27 cellular contexts compared by ENCODE assay signal in genomic region chr15:79163395-79163794, GRCh38.
"Had no signal": no experiment of that assay in that cellular context is flagged by ENCODE, and none has a peak within 500 bp of the region (broad histone marks: within the 10 kb centered on the region; RNA-seq: fewer than 3 reads in every experiment).

No MANE protein-coding gene starts in this region.

- ATAC-seq: stimulated activated effector memory CD8-positive, alpha-beta T cell treated with anti-CD3 and anti-CD28 coated beads, Interleukin-12 subunit alpha, Interleukin-12 subunit beta, amount 100 ng/mL, for 72 hours; stimulated activated memory B cell treated with anti-CD40 and anti-IgM and Interleukin-4, amounts not matched to agents 10 μg/mL and 1 μg/mL and 100 μg/mL, for 72 hours; stimulated activated naive B cell treated with anti-CD40 and anti-IgM and Interleukin-4, amounts not matched to agents 10 μg/mL and 1 μg/mL and 100 μg/mL, for 72 hours; stimulated activated naive CD8-positive, alpha-beta T cell treated with anti-CD3 and anti-CD28 coated beads, Interleukin-15, amount 100 ng/mL, for 72 hours; stimulated activated naive CD8-positive, alpha-beta T cell treated with anti-CD3 and anti-CD28 coated beads, Interleukin-15, Interleukin-2, amounts not matched to agents 100 U/mL and 50 U/mL, for 24 hours; upper lobe of right lung had no signal

- H3K9me3 ChIP-seq: stomach, suprapubic skin, testis, thoracic aorta, thyroid gland, tibial artery, tibial nerve, transverse colon, upper lobe of left lung, upper lobe of right lung, uterus, vagina had no signal

- DNase-seq: stimulated activated CD4-positive, alpha-beta T cell treated with anti-CD3 and anti-CD28 coated beads, Interleukin-2, amount 100 ng/mL, for 48 hours; stimulated activated CD4-positive, alpha-beta T cell treated with anti-CD3 and anti-CD28 coated beads, Interleukin-4, amount 100 ng/mL, for 1 hour; stimulated activated CD4-positive, alpha-beta T cell treated with anti-CD3 and anti-CD28 coated beads, Interleukin-4, amount 100 ng/mL, for 24 hours; stimulated activated CD4-positive, alpha-beta T cell treated with anti-CD3 and anti-CD28 coated beads, Interleukin-4, amount 100 ng/mL, for 4 hours; stimulated activated CD8-positive, alpha-beta memory T cell treated with anti-CD3 and anti-CD28 coated beads, Interleukin-4, amount 100 ng/mL, for 48 hours; stimulated activated naive B cell treated with anti-CD40 and anti-IgM and Interleukin-4, amounts not matched to agents 10 μg/mL and 1 μg/mL and 100 μg/mL, for 72 hours; stimulated activated naive CD4-positive, alpha-beta T cell; stimulated activated naive CD4-positive, alpha-beta T cell treated with Interleukin-2 at 50 U/mL for 16 hours; stimulated activated naive CD8-positive, alpha-beta T cell treated with anti-CD3 and anti-CD28 coated beads, Interleukin-15, amount 100 ng/mL, for 72 hours; stimulated activated naive CD8-positive, alpha-beta T cell treated with anti-CD3 and anti-CD28 coated beads, Interleukin-15, Interleukin-2, amounts not matched to agents 100 U/mL and 50 U/mL, for 24 hours; stomach; substantia nigra; testis; thyroid gland; tibial artery; transverse colon; trophoblast cell; upper lobe of left lung; upper lobe of right lung; uterus had no signal

- FAIRE-seq: urothelium cell line had no signal

- H3K27ac ChIP-seq: stomach, suprapubic skin, testis, thoracic aorta, thyroid gland, tibial artery, tibial nerve, transverse colon, upper lobe of left lung, upper lobe of right lung, uterus, vagina had no signal

- H3K4me3 ChIP-seq: stomach, suprapubic skin, testis, thoracic aorta, thyroid gland, tibial artery, tibial nerve, transverse colon, upper lobe of left lung, upper lobe of right lung, uterus, vagina had no signal

- H3K27me3 ChIP-seq: suprapubic skin, testis, thyroid gland, tibial nerve, upper lobe of left lung, upper lobe of right lung, uterus, vagina had no signal

- H3K36me3 ChIP-seq: stomach, suprapubic skin, thoracic aorta, thyroid gland, tibial artery, tibial nerve, transverse colon, upper lobe of left lung, upper lobe of right lung, uterus, vagina had no signal

- H3K4me1 ChIP-seq: stomach, suprapubic skin, testis, thyroid gland, tibial artery, tibial nerve, transverse colon, upper lobe of left lung, upper lobe of right lung, uterus, vagina had no signal
